33 cellular contexts compared by ENCODE assay signal in the genomic region with DNA sequence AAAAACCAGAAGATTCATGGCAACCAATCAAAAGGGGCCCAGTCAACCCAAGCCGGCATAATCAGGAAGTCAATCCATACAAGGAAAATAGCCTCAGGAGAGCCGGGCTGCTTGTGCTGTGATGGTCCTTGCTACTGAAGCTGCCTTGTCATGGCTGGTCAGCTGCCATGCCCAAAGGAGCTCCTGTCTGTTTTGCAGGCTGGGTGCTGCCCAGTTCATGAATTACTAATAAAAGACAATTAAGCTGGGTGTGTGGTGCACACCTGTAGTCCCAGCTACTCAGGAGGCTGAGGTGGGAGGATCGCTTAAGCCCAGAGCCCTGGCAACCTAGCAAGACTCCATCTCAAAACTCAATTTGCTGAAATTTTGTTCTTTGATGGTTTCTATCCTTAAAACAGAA.
"Had no signal": no experiment of that assay in that cellular context is flagged by ENCODE, and none has a peak within 500 bp of the region (broad histone marks: within the 10 kb centered on the region; RNA-seq: fewer than 3 reads in every experiment).

No MANE protein-coding gene starts in this region.

- H3K9me3 ChIP-seq: adrenal gland had no signal

- H3K4me1 ChIP-seq: adrenal gland had no signal

- H3K36me3 ChIP-seq: adrenal gland, cardiac muscle cell had no signal

- H3K9me3 Mint-ChIP-seq: activated naive CD4-positive, alpha-beta T cell treated with anti-CD3 and anti-CD28 coated beads for 36 hours; activated naive CD4-positive, alpha-beta T cell treated with anti-CD3 and anti-CD28 coated beads, Interleukin-2, amount 50 U/mL, for 72 hours; activated T-helper 17 cell treated with anti-CD3 and anti-CD28 coated beads, Interleukin-2, amount 50 U/mL, for 72 hours had no signal

- DNase-seq: activated B cell treated with CpG ODN at 0.5 μM for 24 hours; activated CD4-positive, alpha-beta memory T cell treated with anti-CD3 and anti-CD28 coated beads for 36 hours; activated CD4-positive, alpha-beta T cell treated with anti-CD3 and anti-CD28 coated beads for 4 hours; activated CD4-positive, alpha-beta T cell treated with anti-CD3 and anti-CD28 coated beads, Interleukin-2, amount 50 U/mL, for 1 hour; activated CD4-positive, alpha-beta T cell treated with anti-CD3 and anti-CD28 coated beads, Interleukin-2, amount 50 U/mL, for 4 hours; activated CD4-positive, CD25-positive, alpha-beta regulatory T cell treated with anti-CD3 and anti-CD28 coated beads, Interleukin-2, amount 50 U/mL, for 72 hours; activated CD8-positive, alpha-beta memory T cell treated with anti-CD3 and anti-CD28 coated beads, Interleukin-2, amount 10 ng/mL, durations not matched to agents 7 days and 5 days; activated CD8-positive, alpha-beta T cell treated with anti-CD3 and anti-CD28 coated beads for 36 hours; activated gamma-delta T cell treated with Interleukin-2 at 50 U/mL for 16 hours; activated naive CD4-positive, alpha-beta T cell; activated naive CD4-positive, alpha-beta T cell treated with anti-CD3 and anti-CD28 coated beads for 36 hours; activated naive CD4-positive, alpha-beta T cell treated with anti-CD3 and anti-CD28 coated beads, Interleukin-2, amount 50 U/mL, for 16 hours; activated naive CD8-positive, alpha-beta T cell treated with anti-CD3 and anti-CD28 coated beads for 36 hours; activated T-cell treated with anti-CD3 and anti-CD28 coated beads for 4 hours; activated T-cell treated with anti-CD3 and anti-CD28 coated beads, Interleukin-2, amount 50 U/mL, for 1 hour; activated T-cell treated with anti-CD3 and anti-CD28 coated beads, Interleukin-2, amount 50 U/mL, for 72 hours; adrenal gland; amniotic stem cell; aorta; central memory CD4-positive, alpha-beta T cell; SW 1271; T-helper 1 cell; T-helper 2 cell; T-helper 9 cell had no signal

- H3K27me3 ChIP-seq: adrenal gland, cardiac muscle cell had no signal

- ATAC-seq: activated CD8-positive, alpha-beta memory T cell treated with anti-CD3 and anti-CD28 coated beads, Interleukin-2, amount 10 ng/mL, durations not matched to agents 7 days and 5 days; activated CD8-positive, alpha-beta T cell treated with anti-CD3 and anti-CD28 coated beads for 36 hours; activated naive CD4-positive, alpha-beta T cell treated with anti-CD3 and anti-CD28 coated beads, Interleukin-2, amount 50 U/mL, for 72 hours; activated T-cell treated with anti-CD3 and anti-CD28 coated beads, Interleukin-2, amount 50 U/mL, for 72 hours; activated T-helper 17 cell treated with anti-CD3 and anti-CD28 coated beads, Interleukin-2, amount 50 U/mL, for 72 hours had no signal

- H3K4me3 ChIP-seq: adrenal gland, cardiac muscle cell had no signal

- H3K27ac Mint-ChIP-seq: activated B cell treated with CpG ODN at 0.5 μM for 24 hours; activated CD4-positive, alpha-beta memory T cell treated with anti-CD3 and anti-CD28 coated beads for 36 hours; activated CD4-positive, alpha-beta T cell treated with anti-CD3 and anti-CD28 coated beads, Interleukin-2, amount 10 ng/mL, durations not matched to agents 24 days and 14 days; activated CD8-positive, alpha-beta memory T cell treated with anti-CD3 and anti-CD28 coated beads, Interleukin-2, amount 10 ng/mL, durations not matched to agents 7 days and 5 days; activated CD8-positive, alpha-beta T cell treated with anti-CD3 and anti-CD28 coated beads for 36 hours; activated naive CD4-positive, alpha-beta T cell treated with anti-CD3 and anti-CD28 coated beads for 36 hours; activated naive CD4-positive, alpha-beta T cell treated with anti-CD3 and anti-CD28 coated beads, Interleukin-2, amount 50 U/mL, for 72 hours; activated naive CD8-positive, alpha-beta T cell treated with anti-CD3 and anti-CD28 coated beads for 36 hours; activated T-cell treated with anti-CD3 and anti-CD28 coated beads, Interleukin-2, amount 50 U/mL, for 72 hours; activated T-helper 1 cell treated with anti-CD3 and anti-CD28 coated beads, Interleukin-12 subunit alpha, Interleukin-12 subunit beta, Interleukin-2, Interleukin-4 antibody, amounts not matched to agents 30 ng/mL and 10 ng/mL and 1 ng/mL, durations not matched to agents 14 hours and 24 hours and 36 hours; activated T-helper 17 cell treated with anti-CD3 and anti-CD28 coated beads, Interleukin-2, amount 50 U/mL, for 72 hours; brain; T-helper 1 cell treated with Interleukin-12 subunit alpha and Interleukin-12 subunit beta and Interleukin-4 antibody, amounts not matched to agents 30 μg/mL and 1 μg/mL, for 36 hours; T-helper 2 cell treated with Interferon-gamma antibody and Interleukin-4, amounts not matched to agents 5 μg/mL and 100 μg/mL, for 36 hours had no signal

- H3K4me1 Mint-ChIP-seq: brain had no signal

- H3K27me3 Mint-ChIP-seq: activated B cell treated with CpG ODN at 0.5 μM for 24 hours; activated CD4-positive, alpha-beta memory T cell treated with anti-CD3 and anti-CD28 coated beads for 36 hours; activated CD4-positive, alpha-beta T cell treated with anti-CD3 and anti-CD28 coated beads, Interleukin-2, amount 10 ng/mL, durations not matched to agents 24 days and 14 days; activated CD8-positive, alpha-beta memory T cell treated with anti-CD3 and anti-CD28 coated beads, Interleukin-2, amount 10 ng/mL, durations not matched to agents 7 days and 5 days; activated CD8-positive, alpha-beta T cell treated with anti-CD3 and anti-CD28 coated beads for 36 hours; activated naive CD8-positive, alpha-beta T cell treated with anti-CD3 and anti-CD28 coated beads for 36 hours; activated T-helper 17 cell treated with anti-CD3 and anti-CD28 coated beads, Interleukin-2, amount 50 U/mL, for 72 hours; brain had no signal

- H3K27ac ChIP-seq: adrenal gland, cardiac muscle cell, VCaP had no signal

- H3K4me3 Mint-ChIP-seq: activated B cell treated with CpG ODN at 0.5 μM for 24 hours; activated CD4-positive, alpha-beta memory T cell treated with anti-CD3 and anti-CD28 coated beads for 36 hours; activated CD4-positive, alpha-beta T cell treated with anti-CD3 and anti-CD28 coated beads, Interleukin-2, amount 10 ng/mL, durations not matched to agents 24 days and 14 days; activated CD8-positive, alpha-beta memory T cell treated with anti-CD3 and anti-CD28 coated beads, Interleukin-2, amount 10 ng/mL, durations not matched to agents 7 days and 5 days; activated CD8-positive, alpha-beta T cell treated with anti-CD3 and anti-CD28 coated beads for 36 hours; activated naive CD4-positive, alpha-beta T cell treated with anti-CD3 and anti-CD28 coated beads for 36 hours; activated naive CD8-positive, alpha-beta T cell treated with anti-CD3 and anti-CD28 coated beads for 36 hours; activated T-cell treated with anti-CD3 and anti-CD28 coated beads, Interleukin-2, amount 50 U/mL, for 72 hours; activated T-helper 1 cell treated with anti-CD3 and anti-CD28 coated beads, Interleukin-12 subunit alpha, Interleukin-12 subunit beta, Interleukin-2, Interleukin-4 antibody, amounts not matched to agents 30 ng/mL and 10 ng/mL and 1 ng/mL, durations not matched to agents 14 hours and 24 hours and 36 hours; activated T-helper 17 cell treated with anti-CD3 and anti-CD28 coated beads, Interleukin-2, amount 50 U/mL, for 72 hours; brain; T-helper 1 cell treated with Interleukin-12 subunit alpha and Interleukin-12 subunit beta and Interleukin-4 antibody, amounts not matched to agents 30 μg/mL and 1 μg/mL, for 36 hours; T-helper 2 cell treated with Interferon-gamma antibody and Interleukin-4, amounts not matched to agents 5 μg/mL and 100 μg/mL, for 36 hours had no signal

- H3K36me3 Mint-ChIP-seq: activated CD4-positive, alpha-beta memory T cell treated with anti-CD3 and anti-CD28 coated beads for 36 hours had no signal
